ENCODE assay signal across 1 cellular context in the genomic region with DNA sequence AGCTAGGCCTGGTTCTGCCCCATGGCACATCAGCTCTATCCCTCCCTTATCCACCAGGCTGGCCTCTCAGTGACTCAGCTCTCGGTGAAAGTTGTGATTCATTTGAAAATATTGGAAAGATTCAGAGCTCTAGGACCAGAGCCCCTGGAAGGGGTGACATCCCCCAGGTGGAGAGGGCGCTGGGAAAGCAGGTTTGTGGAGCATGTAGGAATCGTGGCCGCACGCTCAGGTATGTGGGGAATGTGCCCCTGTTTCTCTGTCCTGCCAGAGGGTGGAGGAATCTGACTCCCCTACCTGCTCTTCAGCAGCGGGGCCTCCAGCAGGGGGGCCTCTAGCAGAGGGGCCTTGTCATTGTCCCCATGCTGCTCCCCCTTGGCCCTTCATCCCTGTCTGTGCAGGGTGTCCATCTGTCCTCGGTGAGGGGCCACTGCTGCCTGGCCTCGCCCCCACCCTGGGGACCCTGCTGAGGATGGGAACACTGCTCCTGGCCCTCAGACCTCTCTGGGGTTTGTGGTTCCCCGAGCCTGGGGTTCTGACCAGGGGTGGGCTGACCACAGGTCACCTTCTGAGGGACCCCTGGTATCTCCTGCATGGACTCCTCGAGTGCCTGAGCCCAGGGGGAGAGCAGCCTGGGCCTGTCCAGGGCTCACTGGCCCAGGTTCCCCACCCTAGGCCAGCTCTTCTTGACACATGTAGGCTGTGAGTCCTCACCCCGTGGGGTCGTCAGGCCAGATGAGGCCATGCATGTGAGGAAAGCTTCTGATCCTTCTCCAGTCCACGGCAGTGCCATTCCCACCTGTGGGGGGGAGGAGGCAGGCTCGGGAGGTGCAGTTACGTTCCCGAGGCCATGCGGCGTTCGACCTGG.
TF ChIP-seq lines count a peak whose summit lies in the region.

No MANE protein-coding gene starts in this region.

TF ChIP-seq in HepG2, 621 proteins besides CTCF, POLR2A, EP300 and RAD21:
- TF ChIP-seq TEAD3 (CRISPR knock-in tag; optimal IDR thresholded peaks at IDR 0.05; ENCODE audit: borderline replicate concordance), result peak; percentile 96
- peak; percentile 25; the same call in 1 of the 2 replicates for TF ChIP-seq ZNF501 (CRISPR knock-in tag; IDR thresholded peaks at IDR 0.05)
- TF ChIP-seq SP1 (IDR thresholded peaks at IDR 0.05), result no peak
- no peak for TF ChIP-seq SP1 (CRISPR knock-in tag; IDR thresholded peaks at IDR 0.05)
- TF ChIP-seq SALL1 (CRISPR knock-in tag; IDR thresholded peaks at IDR 0.05), result 0 out of 2 replicates have a peak, but pooled peaks have one; percentile 19
- peak; percentile 84 for TF ChIP-seq ZSCAN22 (CRISPR knock-in tag; IDR thresholded peaks at IDR 0.05)
- TF ChIP-seq SPEN (CRISPR knock-in tag; IDR thresholded peaks at IDR 0.05; ENCODE audit: low read depth), result no peak
- TF ChIP-seq, protein P1, sequence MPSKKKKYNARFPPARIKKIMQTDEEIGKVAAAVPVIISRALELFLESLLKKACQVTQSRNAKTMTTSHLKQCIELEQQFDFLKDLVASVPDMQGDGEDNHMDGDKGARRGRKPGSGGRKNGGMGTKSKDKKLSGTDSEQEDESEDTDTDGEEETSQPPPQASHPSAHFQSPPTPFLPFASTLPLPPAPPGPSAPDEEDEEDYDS (CRISPR knock-in tag; IDR thresholded peaks at IDR 0.05), result no peak
- TF ChIP-seq NRL (CRISPR knock-in tag; IDR thresholded peaks at IDR 0.05; ENCODE audit: borderline replicate concordance), result 0 out of 2 replicates have a peak, but pooled peaks have one; percentile 28
- TF ChIP-seq, protein P2, sequence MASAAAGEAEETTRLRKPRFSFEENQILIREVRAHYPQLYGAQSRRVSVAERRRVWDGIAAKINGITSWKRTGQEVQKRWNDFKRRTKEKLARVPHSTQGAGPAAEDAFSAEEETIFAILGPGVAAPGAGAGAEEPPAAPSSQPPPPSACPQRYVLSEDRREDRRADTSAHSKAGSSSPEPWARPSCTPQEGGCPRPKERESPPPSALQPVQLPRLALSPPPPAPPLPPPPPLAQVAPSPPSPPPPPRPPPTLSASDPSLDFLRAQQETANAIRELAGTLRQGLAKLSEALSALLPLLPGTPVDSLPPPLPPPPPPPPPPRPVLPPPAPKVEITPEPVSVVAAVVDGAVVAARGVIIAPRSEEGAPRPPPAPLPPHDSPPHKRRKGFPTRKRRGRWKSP (CRISPR knock-in tag; IDR thresholded peaks at IDR 0.05), result no peak
- TF ChIP-seq SIN3A (IDR thresholded peaks at IDR 0.05; ENCODE audit: borderline replicate concordance, low read depth, low read length), result no peak
- TF ChIP-seq SP2 (CRISPR knock-in tag; IDR thresholded peaks at IDR 0.05), result no peak
- no peak for TF ChIP-seq DR1 (CRISPR knock-in tag; IDR thresholded peaks at IDR 0.05)
- peak; percentile 14; the same call in 1 of the 2 replicates for TF ChIP-seq NFE2 (CRISPR knock-in tag; IDR thresholded peaks at IDR 0.05)
- TF ChIP-seq, protein P3, sequence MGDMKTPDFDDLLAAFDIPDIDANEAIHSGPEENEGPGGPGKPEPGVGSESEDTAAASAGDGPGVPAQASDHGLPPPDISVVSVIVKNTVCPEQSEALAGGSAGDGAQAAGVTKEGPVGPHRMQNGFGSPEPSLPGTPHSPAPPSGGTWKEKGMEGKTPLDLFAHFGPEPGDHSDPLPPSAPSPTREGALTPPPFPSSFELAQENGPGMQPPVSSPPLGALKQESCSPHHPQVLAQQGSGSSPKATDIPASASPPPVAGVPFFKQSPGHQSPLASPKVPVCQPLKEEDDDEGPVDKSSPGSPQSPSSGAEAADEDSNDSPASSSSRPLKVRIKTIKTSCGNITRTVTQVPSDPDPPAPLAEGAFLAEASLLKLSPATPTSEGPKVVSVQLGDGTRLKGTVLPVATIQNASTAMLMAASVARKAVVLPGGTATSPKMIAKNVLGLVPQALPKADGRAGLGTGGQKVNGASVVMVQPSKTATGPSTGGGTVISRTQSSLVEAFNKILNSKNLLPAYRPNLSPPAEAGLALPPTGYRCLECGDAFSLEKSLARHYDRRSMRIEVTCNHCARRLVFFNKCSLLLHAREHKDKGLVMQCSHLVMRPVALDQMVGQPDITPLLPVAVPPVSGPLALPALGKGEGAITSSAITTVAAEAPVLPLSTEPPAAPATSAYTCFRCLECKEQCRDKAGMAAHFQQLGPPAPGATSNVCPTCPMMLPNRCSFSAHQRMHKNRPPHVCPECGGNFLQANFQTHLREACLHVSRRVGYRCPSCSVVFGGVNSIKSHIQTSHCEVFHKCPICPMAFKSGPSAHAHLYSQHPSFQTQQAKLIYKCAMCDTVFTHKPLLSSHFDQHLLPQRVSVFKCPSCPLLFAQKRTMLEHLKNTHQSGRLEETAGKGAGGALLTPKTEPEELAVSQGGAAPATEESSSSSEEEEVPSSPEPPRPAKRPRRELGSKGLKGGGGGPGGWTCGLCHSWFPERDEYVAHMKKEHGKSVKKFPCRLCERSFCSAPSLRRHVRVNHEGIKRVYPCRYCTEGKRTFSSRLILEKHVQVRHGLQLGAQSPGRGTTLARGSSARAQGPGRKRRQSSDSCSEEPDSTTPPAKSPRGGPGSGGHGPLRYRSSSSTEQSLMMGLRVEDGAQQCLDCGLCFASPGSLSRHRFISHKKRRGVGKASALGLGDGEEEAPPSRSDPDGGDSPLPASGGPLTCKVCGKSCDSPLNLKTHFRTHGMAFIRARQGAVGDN (CRISPR knock-in tag; IDR thresholded peaks at IDR 0.05), result peak; percentile 34; the same call in 1 of the 2 replicates
- TF ChIP-seq, protein P4, sequence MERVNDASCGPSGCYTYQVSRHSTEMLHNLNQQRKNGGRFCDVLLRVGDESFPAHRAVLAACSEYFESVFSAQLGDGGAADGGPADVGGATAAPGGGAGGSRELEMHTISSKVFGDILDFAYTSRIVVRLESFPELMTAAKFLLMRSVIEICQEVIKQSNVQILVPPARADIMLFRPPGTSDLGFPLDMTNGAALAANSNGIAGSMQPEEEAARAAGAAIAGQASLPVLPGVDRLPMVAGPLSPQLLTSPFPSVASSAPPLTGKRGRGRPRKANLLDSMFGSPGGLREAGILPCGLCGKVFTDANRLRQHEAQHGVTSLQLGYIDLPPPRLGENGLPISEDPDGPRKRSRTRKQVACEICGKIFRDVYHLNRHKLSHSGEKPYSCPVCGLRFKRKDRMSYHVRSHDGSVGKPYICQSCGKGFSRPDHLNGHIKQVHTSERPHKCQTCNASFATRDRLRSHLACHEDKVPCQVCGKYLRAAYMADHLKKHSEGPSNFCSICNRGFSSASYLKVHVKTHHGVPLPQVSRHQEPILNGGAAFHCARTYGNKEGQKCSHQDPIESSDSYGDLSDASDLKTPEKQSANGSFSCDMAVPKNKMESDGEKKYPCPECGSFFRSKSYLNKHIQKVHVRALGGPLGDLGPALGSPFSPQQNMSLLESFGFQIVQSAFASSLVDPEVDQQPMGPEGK (CRISPR knock-in tag; IDR thresholded peaks at IDR 0.05), result 0 out of 2 replicates have a peak, but pooled peaks have one; percentile 25
- TF ChIP-seq, protein P5, sequence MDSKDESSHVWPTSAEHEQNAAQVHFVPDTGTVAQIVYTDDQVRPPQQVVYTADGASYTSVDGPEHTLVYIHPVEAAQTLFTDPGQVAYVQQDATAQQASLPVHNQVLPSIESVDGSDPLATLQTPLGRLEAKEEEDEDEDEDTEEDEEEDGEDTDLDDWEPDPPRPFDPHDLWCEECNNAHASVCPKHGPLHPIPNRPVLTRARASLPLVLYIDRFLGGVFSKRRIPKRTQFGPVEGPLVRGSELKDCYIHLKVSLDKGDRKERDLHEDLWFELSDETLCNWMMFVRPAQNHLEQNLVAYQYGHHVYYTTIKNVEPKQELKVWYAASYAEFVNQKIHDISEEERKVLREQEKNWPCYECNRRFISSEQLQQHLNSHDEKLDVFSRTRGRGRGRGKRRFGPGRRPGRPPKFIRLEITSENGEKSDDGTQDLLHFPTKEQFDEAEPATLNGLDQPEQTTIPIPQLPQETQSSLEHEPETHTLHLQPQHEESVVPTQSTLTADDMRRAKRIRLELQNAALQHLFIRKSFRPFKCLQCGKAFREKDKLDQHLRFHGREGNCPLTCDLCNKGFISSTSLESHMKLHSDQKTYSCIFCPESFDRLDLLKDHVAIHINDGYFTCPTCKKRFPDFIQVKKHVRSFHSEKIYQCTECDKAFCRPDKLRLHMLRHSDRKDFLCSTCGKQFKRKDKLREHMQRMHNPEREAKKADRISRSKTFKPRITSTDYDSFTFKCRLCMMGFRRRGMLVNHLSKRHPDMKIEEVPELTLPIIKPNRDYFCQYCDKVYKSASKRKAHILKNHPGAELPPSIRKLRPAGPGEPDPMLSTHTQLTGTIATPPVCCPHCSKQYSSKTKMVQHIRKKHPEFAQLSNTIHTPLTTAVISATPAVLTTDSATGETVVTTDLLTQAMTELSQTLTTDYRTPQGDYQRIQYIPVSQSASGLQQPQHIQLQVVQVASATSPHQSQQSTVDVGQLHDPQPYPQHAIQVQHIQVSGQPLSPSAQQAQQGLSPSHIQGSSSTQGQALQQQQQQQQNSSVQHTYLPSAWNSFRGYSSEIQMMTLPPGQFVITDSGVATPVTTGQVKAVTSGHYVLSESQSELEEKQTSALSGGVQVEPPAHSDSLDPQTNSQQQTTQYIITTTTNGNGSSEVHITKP (CRISPR knock-in tag; IDR thresholded peaks at IDR 0.05; ENCODE audit: low read depth), result no peak
- TF ChIP-seq, protein P6, sequence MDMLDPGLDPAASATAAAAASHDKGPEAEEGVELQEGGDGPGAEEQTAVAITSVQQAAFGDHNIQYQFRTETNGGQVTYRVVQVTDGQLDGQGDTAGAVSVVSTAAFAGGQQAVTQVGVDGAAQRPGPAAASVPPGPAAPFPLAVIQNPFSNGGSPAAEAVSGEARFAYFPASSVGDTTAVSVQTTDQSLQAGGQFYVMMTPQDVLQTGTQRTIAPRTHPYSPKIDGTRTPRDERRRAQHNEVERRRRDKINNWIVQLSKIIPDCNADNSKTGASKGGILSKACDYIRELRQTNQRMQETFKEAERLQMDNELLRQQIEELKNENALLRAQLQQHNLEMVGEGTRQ (IDR thresholded peaks at IDR 0.05; ENCODE audit: low read depth, low read length), result no peak
- TF ChIP-seq, protein P6 (CRISPR knock-in tag; IDR thresholded peaks at IDR 0.05; ENCODE audit: borderline replicate concordance), result no peak
